In genomic region chr12:65956056-65956738, GRCh38 we compare ENCODE assay signal across 1 cellular context.
TF ChIP-seq lines count a peak whose summit lies in the region.

No MANE protein-coding gene starts in this region.

TF ChIP-seq in HEK293, 187 proteins besides CTCF, POLR2A, EP300 and RAD21 (continued from another document):
- TF ChIP-seq ELK4 (IDR thresholded peaks at IDR 0.05; ENCODE audit: borderline replicate concordance, low read depth, low read length) = no peak
- no peak for TF ChIP-seq MEIS1 (CRISPR knock-in tag; IDR thresholded peaks at IDR 0.05; ENCODE audit: borderline replicate concordance)
- peak; percentile 66; the same call in 1 of the 2 replicates for TF ChIP-seq ZBTB6 (tag by site-specific recombination; IDR thresholded peaks at IDR 0.05)
- no peak for TF ChIP-seq ZNF416 (tag by site-specific recombination; IDR thresholded peaks at IDR 0.05)
- peak; percentile 83 for TF ChIP-seq ATF2 (tag by site-specific recombination; IDR thresholded peaks at IDR 0.05; ENCODE audit: low read depth)
- TF ChIP-seq ZNF521 (tag by site-specific recombination; IDR thresholded peaks at IDR 0.05) = no peak
- peak; percentile 88 for TF ChIP-seq ZNF362 (tag by site-specific recombination; IDR thresholded peaks at IDR 0.05)
- no peak for TF ChIP-seq ZNF223 (tag by site-specific recombination; IDR thresholded peaks at IDR 0.05)
- no peak; the same call in 1 of the 2 replicates for TF ChIP-seq ZNF654 (tag by site-specific recombination; IDR thresholded peaks at IDR 0.05; ENCODE audit: low read depth)
- TF ChIP-seq ZSCAN18 (tag by site-specific recombination; IDR thresholded peaks at IDR 0.05) = peak; percentile 33; the same call in 1 of the 2 replicates
- TF ChIP-seq ZNF169 (tag by site-specific recombination; IDR thresholded peaks at IDR 0.05) = no peak
- TF ChIP-seq ZNF157 (tag by site-specific recombination; IDR thresholded peaks at IDR 0.05) = no peak
- no peak for TF ChIP-seq ZNF645 (tag by site-specific recombination; IDR thresholded peaks at IDR 0.05)
- no peak for TF ChIP-seq ZNF114 (tag by site-specific recombination; IDR thresholded peaks at IDR 0.05)
- TF ChIP-seq ZNF214 (tag by site-specific recombination; IDR thresholded peaks at IDR 0.05; ENCODE audit: borderline replicate concordance) = no peak
- TF ChIP-seq ZNF23 (tag by site-specific recombination; IDR thresholded peaks at IDR 0.05; ENCODE audit: borderline replicate concordance) = no peak
- TF ChIP-seq ZNF266 (tag by site-specific recombination; IDR thresholded peaks at IDR 0.05; ENCODE audit: low read depth) = no peak
- TF ChIP-seq FEZF1 (tag by site-specific recombination; IDR thresholded peaks at IDR 0.05) = peak; percentile 91
- TF ChIP-seq ZBTB49 (tag by site-specific recombination; IDR thresholded peaks at IDR 0.05; ENCODE audit: low read depth) = no peak
- TF ChIP-seq ZNF555 (tag by site-specific recombination; conservative IDR thresholded peaks at IDR 0.05) = no peak
- no peak for TF ChIP-seq YY2 (tag by site-specific recombination; IDR thresholded peaks at IDR 0.05)
- TF ChIP-seq ZNF121 (tag by site-specific recombination; IDR thresholded peaks at IDR 0.05) = no peak
- TF ChIP-seq ZNF626 (tag by site-specific recombination; IDR thresholded peaks at IDR 0.05) = no peak
- TF ChIP-seq OSR2 (tag by site-specific recombination; IDR thresholded peaks at IDR 0.05) = peak; percentile 83
- no peak for TF ChIP-seq ZBTB44 (tag by site-specific recombination; IDR thresholded peaks at IDR 0.05)
- TF ChIP-seq ZFP69B (tag by site-specific recombination; IDR thresholded peaks at IDR 0.05) = peak; percentile 74
- TF ChIP-seq SCRT1 (tag by site-specific recombination; IDR thresholded peaks at IDR 0.05; ENCODE audit: borderline replicate concordance) = no peak
- no peak for TF ChIP-seq ZNF433 (tag by site-specific recombination; IDR thresholded peaks at IDR 0.05; ENCODE audit: low read depth)
- no peak for TF ChIP-seq ZNF621 (tag by site-specific recombination; IDR thresholded peaks at IDR 0.05)
- TF ChIP-seq ZNF175 (tag by site-specific recombination; IDR thresholded peaks at IDR 0.05) = no peak
- no peak for TF ChIP-seq KLF9 (tag by site-specific recombination; IDR thresholded peaks at IDR 0.05; ENCODE audit: low read depth)
- 0 out of 2 replicates have a peak, but pooled peaks have one; percentile 5 for TF ChIP-seq ZNF549 (tag by site-specific recombination; IDR thresholded peaks at IDR 0.05)
- peak; percentile 91 for TF ChIP-seq BCL11B (tag by site-specific recombination; IDR thresholded peaks at IDR 0.05; ENCODE audit: low read depth)
- TF ChIP-seq ZNF48 (tag by site-specific recombination; IDR thresholded peaks at IDR 0.05) = no peak
- no peak for TF ChIP-seq KLF17 (tag by site-specific recombination; IDR thresholded peaks at IDR 0.05)
- peak; percentile 76 for TF ChIP-seq SCRT2 (tag by site-specific recombination; IDR thresholded peaks at IDR 0.05)
- peak; percentile 45; the same call in 1 of the 2 replicates for TF ChIP-seq ZNF239 (tag by site-specific recombination; IDR thresholded peaks at IDR 0.05)
- no peak for TF ChIP-seq ZBTB26 (tag by site-specific recombination; optimal IDR thresholded peaks at IDR 0.05)
- peak; percentile 44; the same call in 1 of the 2 replicates for TF ChIP-seq ZSCAN30 (tag by site-specific recombination; IDR thresholded peaks at IDR 0.05)
- no peak for TF ChIP-seq ZNF148 (tag by site-specific recombination; IDR thresholded peaks at IDR 0.05; ENCODE audit: borderline replicate concordance)
- TF ChIP-seq HOXA7 (CRISPR knock-in tag; IDR thresholded peaks at IDR 0.05; ENCODE audit: borderline replicate concordance) = no peak
- no peak for TF ChIP-seq ZNF544 (tag by site-specific recombination; IDR thresholded peaks at IDR 0.05)
- TF ChIP-seq EGR2 (tag by site-specific recombination; IDR thresholded peaks at IDR 0.05; ENCODE audit: low read depth) = no peak
- peak; percentile 47; the same call in 1 of the 2 replicates for TF ChIP-seq ZNF335 (tag by site-specific recombination; conservative IDR thresholded peaks at IDR 0.05)
